Comparison of ENCODE assay signal across 15 cellular contexts in genomic region chr1:94746635-94747525, GRCh38.
DNase-seq lines count a peak whose midpoint lies in the region; ATAC-seq, FAIRE-seq and TF ChIP-seq lines count a peak whose summit lies in the region.
"Had no signal": no experiment of that assay in that cellular context is flagged by ENCODE, and none has a peak within 500 bp of the region (broad histone marks: within the 10 kb centered on the region; RNA-seq: fewer than 3 reads in every experiment).

No MANE protein-coding gene starts in this region.

- H3K9me2 ChIP-seq in Karpas-422 (replicated peaks; ENCODE audit: insufficient read depth, low read length): no peaks in the 10 kb centered on the region

- H3K4me2 ChIP-seq in Karpas-422 (ENCODE audit: low read depth, low read length, poor library complexity, severe bottlenecking): no peak overlapping the region

- H3K9me3 Mint-ChIP-seq in stimulated activated effector memory CD8-positive, alpha-beta T cell treated with anti-CD3 and anti-CD28 coated beads, Interleukin-12 subunit alpha, Interleukin-12 subunit beta, amount 100 ng/mL, for 72 hours: peaks cover 8% of the 10 kb centered on the region

- ATAC-seq in stimulated activated effector memory CD8-positive, alpha-beta T cell treated with anti-CD3 and anti-CD28 coated beads, Interleukin-12 subunit alpha, Interleukin-12 subunit beta, amount 100 ng/mL, for 72 hours: peak; percentile 8
- no peak for ATAC-seq in HG03354 (IDR thresholded peaks at IDR 0.05; ENCODE audit: poor library complexity, severe bottlenecking, unreplicated experiment)
- ATAC-seq: stimulated activated memory B cell treated with anti-CD40 and anti-IgM and Interleukin-4, amounts not matched to agents 10 μg/mL and 1 μg/mL and 100 μg/mL, for 72 hours had no signal

- no peak overlapping the region for H3K4me3 Mint-ChIP-seq in stimulated activated effector memory CD8-positive, alpha-beta T cell treated with anti-CD3 and anti-CD28 coated beads, Interleukin-12 subunit alpha, Interleukin-12 subunit beta, amount 100 ng/mL, for 72 hours
- H3K4me3 Mint-ChIP-seq: activated naive CD4-positive, alpha-beta T cell treated with anti-CD3 and anti-CD28 coated beads, Interleukin-2, amount 50 U/mL, for 24 hours; CD4-positive, CD25-positive, alpha-beta regulatory T cell; stimulated activated memory B cell treated with anti-CD40 and anti-IgM and Interleukin-4, amounts not matched to agents 10 μg/mL and 1 μg/mL and 100 μg/mL, for 72 hours had no signal

- H3K4me1 ChIP-seq in Karpas-422 (ENCODE audit: low read length): no peaks in the 10 kb centered on the region

- no peak overlapping the region for H2AFZ ChIP-seq in Karpas-422 (ENCODE audit: low read length)

- H3K27me3 ChIP-seq in Karpas-422 (ENCODE audit: low read length) (no peaks in the 10 kb centered on the region), bronchial epithelial cell (ENCODE audit: control insufficient read depth, insufficient read depth, low read length) (no peaks in the 10 kb centered on the region)

- no peak for TF ChIP-seq CTCF in bronchial epithelial cell (IDR thresholded peaks at IDR 0.05; ENCODE audit: insufficient read depth, low read length, severe bottlenecking)
- no peak for TF ChIP-seq CTCF in GM10266 (IDR thresholded peaks at IDR 0.05; ENCODE audit: control insufficient read depth, insufficient read depth, low read depth, missing control alignments)

- H4K20me1 ChIP-seq in Karpas-422 (ENCODE audit: insufficient read depth, low read depth, low read length): no peaks in the 10 kb centered on the region

- H3K27ac ChIP-seq in Karpas-422 (ENCODE audit: low read length): no peak overlapping the region
- H3K27ac ChIP-seq: WERI-Rb-1 had no signal

- H3K4me3 ChIP-seq in Karpas-422 (ENCODE audit: low read length) (no peak overlapping the region), bronchial epithelial cell (ENCODE audit: low read depth, low read length) (no peak overlapping the region)

- peak; percentile 10 for DNase-seq in Karpas-422
- DNase-seq in bronchial epithelial cell (ENCODE audit: low read depth): no peak
- DNase-seq in islet precursor cell: peak; percentile 92
- no peak for DNase-seq in stimulated activated effector memory CD8-positive, alpha-beta T cell treated with anti-CD3 and anti-CD28 coated beads, Interleukin-12 subunit alpha, Interleukin-12 subunit beta, amount 100 ng/mL, for 72 hours (ENCODE audit: low spot score in 2 of 2)
- no peak for DNase-seq in GM10266 (ENCODE audit: extremely low spot score)
- DNase-seq in RCC 7860 (ENCODE audit: low spot score): no peak
- no peak for DNase-seq in activated naive CD4-positive, alpha-beta T cell treated with anti-CD3 and anti-CD28 coated beads, Interleukin-2, amount 50 U/mL, for 16 hours
- DNase-seq: CD4-positive, CD25-positive, alpha-beta regulatory T cell; GF-D8; H7; stimulated activated CD4-positive, alpha-beta T cell treated with anti-CD3 and anti-CD28 coated beads, Interleukin-4, amount 100 ng/mL, for 24 hours; WERI-Rb-1 had no signal

- H3K36me3 ChIP-seq in Karpas-422 (ENCODE audit: insufficient read depth, low read length) (no peaks in the 10 kb centered on the region), bronchial epithelial cell (ENCODE audit: control insufficient read depth, insufficient read depth, low read length) (no peaks in the 10 kb centered on the region)
- H3K36me3 ChIP-seq: WERI-Rb-1 had no signal

- no peaks in the 10 kb centered on the region for H3K9me3 ChIP-seq in Karpas-422 (ENCODE audit: low read length)

- H3K9ac ChIP-seq in Karpas-422 (ENCODE audit: low read length): no peak overlapping the region

- FAIRE-seq in bronchial epithelial cell (lab: Jason Lieb, UNC) (peak; percentile 87), RCC 7860 (lab: Jason Lieb, UNC) (no peak)

- H3K79me2 ChIP-seq in Karpas-422 (ENCODE audit: low read length): no peaks in the 10 kb centered on the region

- H3K27ac Mint-ChIP-seq in stimulated activated effector memory CD8-positive, alpha-beta T cell treated with anti-CD3 and anti-CD28 coated beads, Interleukin-12 subunit alpha, Interleukin-12 subunit beta, amount 100 ng/mL, for 72 hours: no peak overlapping the region
- H3K27ac Mint-ChIP-seq: activated naive CD4-positive, alpha-beta T cell treated with anti-CD3 and anti-CD28 coated beads, Interleukin-2, amount 50 U/mL, for 24 hours; CD4-positive, CD25-positive, alpha-beta regulatory T cell; stimulated activated memory B cell treated with anti-CD40 and anti-IgM and Interleukin-4, amounts not matched to agents 10 μg/mL and 1 μg/mL and 100 μg/mL, for 72 hours had no signal

- H3K4me1 Mint-ChIP-seq in stimulated activated effector memory CD8-positive, alpha-beta T cell treated with anti-CD3 and anti-CD28 coated beads, Interleukin-12 subunit alpha, Interleukin-12 subunit beta, amount 100 ng/mL, for 72 hours: peaks cover under 1% of the 10 kb centered on the region
- H3K4me1 Mint-ChIP-seq: activated naive CD4-positive, alpha-beta T cell treated with anti-CD3 and anti-CD28 coated beads, Interleukin-2, amount 50 U/mL, for 24 hours; CD4-positive, CD25-positive, alpha-beta regulatory T cell had no signal

- H3K36me3 Mint-ChIP-seq in stimulated activated effector memory CD8-positive, alpha-beta T cell treated with anti-CD3 and anti-CD28 coated beads, Interleukin-12 subunit alpha, Interleukin-12 subunit beta, amount 100 ng/mL, for 72 hours: no peaks in the 10 kb centered on the region
- H3K36me3 Mint-ChIP-seq: activated naive CD4-positive, alpha-beta T cell treated with anti-CD3 and anti-CD28 coated beads, Interleukin-2, amount 50 U/mL, for 24 hours; CD4-positive, CD25-positive, alpha-beta regulatory T cell; stimulated activated memory B cell treated with anti-CD40 and anti-IgM and Interleukin-4, amounts not matched to agents 10 μg/mL and 1 μg/mL and 100 μg/mL, for 72 hours had no signal

Comparison
In these comparisons a context has a peak if more than half of its experiments do, and no peak if none do; other contexts are left out.
1. DNase-seq: peak in Karpas-422 (single experiment) and islet precursor cell (single experiment); none in bronchial epithelial cell (single experiment), stimulated activated effector memory CD8-positive, alpha-beta T cell treated with anti-CD3 and anti-CD28 coated beads, Interleukin-12 subunit alpha, Interleukin-12 subunit beta, amount 100 ng/mL, for 72 hours (0 of 2), GM10266 (single experiment), RCC 7860 (single experiment) and activated naive CD4-positive, alpha-beta T cell treated with anti-CD3 and anti-CD28 coated beads, Interleukin-2, amount 50 U/mL, for 16 hours (single experiment).